24 cellular contexts compared by ENCODE assay signal in genomic region chr20:43973671-43974450, GRCh38. TPM values are rescaled to one million over a fixed set of nuclear protein-coding genes. Genes with fewer than 3 reads are reported as not detected.
DNase-seq lines count a peak whose midpoint lies in the region; ATAC-seq and TF ChIP-seq lines count a peak whose summit lies in the region.
"Had no signal": no experiment of that assay in that cellular context is flagged by ENCODE, and none has a peak within 500 bp of the region (broad histone marks: within the 10 kb centered on the region; RNA-seq: fewer than 3 reads in every experiment).

No MANE protein-coding gene starts in this region.

- no peaks in the 10 kb centered on the region for H3K9me3 ChIP-seq in PC-9 (ENCODE audit: insufficient read depth, low read depth)
- H3K9me3 ChIP-seq: BLaER1 treated with 17β-estradiol and CSF1 and Interleukin-3, amounts not matched to agents 10 nM and 100 nM; HAP-1 had no signal

- H3K36me3 ChIP-seq in PC-9 (ENCODE audit: low read depth) = peaks cover 51% of the 10 kb centered on the region
- H3K36me3 ChIP-seq: BLaER1 treated with 17β-estradiol and CSF1 and Interleukin-3, amounts not matched to agents 10 nM and 100 nM; HAP-1 had no signal

- TF ChIP-seq CTCF in PC-9 (conservative IDR thresholded peaks at IDR 0.05) = no peak
- TF ChIP-seq CTCF in coronary artery (IDR thresholded peaks at IDR 0.05) = no peak

- no peaks in the 10 kb centered on the region for H3K27me3 ChIP-seq in PC-9 (ENCODE audit: insufficient read depth, low read depth)
- H3K27me3 ChIP-seq: BLaER1 treated with 17β-estradiol and CSF1 and Interleukin-3, amounts not matched to agents 10 nM and 100 nM had no signal

- no peak for ATAC-seq in left lobe of liver
- ATAC-seq: GM23338, Panc1 had no signal

- no peak overlapping the region for H3K4me2 ChIP-seq in PC-9
- H3K4me2 ChIP-seq: BLaER1 treated with 17β-estradiol and CSF1 and Interleukin-3, amounts not matched to agents 10 nM and 100 nM; GM23338; KMS-11 had no signal

- H4K20me1 ChIP-seq in PC-9 (ENCODE audit: insufficient read depth) = no peaks in the 10 kb centered on the region
- H4K20me1 ChIP-seq: BLaER1 treated with 17β-estradiol and CSF1 and Interleukin-3, amounts not matched to agents 10 nM and 100 nM had no signal

- DNase-seq in activated effector memory CD4-positive, alpha-beta T cell treated with anti-CD3 and anti-CD28 coated beads, Interleukin-2, amount 50 U/mL, for 16 hours = peak; percentile 39
- no peak for DNase-seq in activated effector memory CD4-positive, alpha-beta T cell treated with Interleukin-2 at 50 U/mL for 16 hours
- DNase-seq in PC-9 = no peak
- peak; percentile 16 for DNase-seq in left lobe of liver (ENCODE audit: low spot score)
- no peak for DNase-seq in EL
- DNase-seq in SKM-1 treated with dmso at 0.1 percent for 144 hours (lab: John Stamatoyannopoulos, UW; ENCODE audit: unreplicated experiment) = no peak
- no peak for DNase-seq in coronary artery (ENCODE audit: low spot score)
- DNase-seq: AML-193; CD4-positive, alpha-beta T cell; COR-L47; DMS53; NCI-H1092; NCI-H1417 treated with DMSO at 0.1 percent for 48 hours; NCI-H1694 treated with DMSO at 0.1 percent for 48 hours; NCI-H2081; NCI-H2227 treated with DMSO at 0.1 percent for 48 hours; NCI-H526 treated with DMSO at 0.1 percent for 48 hours; SIG-M5 had no signal

- H3K4me1 ChIP-seq in PC-9 (replicated peaks; ENCODE audit: insufficient read depth) = peaks cover 25% of the 10 kb centered on the region

- H2AFZ ChIP-seq in PC-9 = no peak overlapping the region
- H2AFZ ChIP-seq: GM23338 had no signal

- POLR2A ChIA-PET in PC-9 (lab: Charles Lee; ENCODE audit: unreplicated experiment) = no interaction called here

- peaks cover 10% of the 10 kb centered on the region for H3F3A ChIP-seq in PC-9 (ENCODE audit: insufficient read depth, low read depth)

- H3K79me2 ChIP-seq in PC-9 (ENCODE audit: low read depth) = peaks cover 59% of the 10 kb centered on the region

- BruUV-seq in PC-9 (replicated peaks; lab: Mats Ljungman, UMichigan) = no TSS peak

- intact Hi-C loops in PC-9 (cut with micrococcal nuclease; ENCODE audit: unreplicated experiment) = no loop called here

- H3K27ac ChIP-seq in PC-9 (peak overlapping the region; percentile 98), coronary artery (no peak overlapping the region)
- H3K27ac ChIP-seq: BLaER1 treated with 17β-estradiol and CSF1 and Interleukin-3, amounts not matched to agents 10 nM and 100 nM; KMS-11; SK-N-MC had no signal

- H3K9me2 ChIP-seq in PC-9 (ENCODE audit: insufficient read depth) = no peaks in the 10 kb centered on the region

- H3K4me3 ChIP-seq in PC-9 (no peak overlapping the region), coronary artery (no peak overlapping the region)
- H3K4me3 ChIP-seq: BLaER1 treated with 17β-estradiol and CSF1 and Interleukin-3, amounts not matched to agents 10 nM and 100 nM; GM23338; HAP-1; SK-N-MC had no signal

- CTCF ChIA-PET in PC-9 (lab: Charles Lee) = no interaction called here

RNA-seq across cellular contexts. Expression of gene TOX2, which starts 59.2 kb away (rescaled TPM):
- total RNA-seq in PC-9 (2021) = 24.0 and 30.1 TPM in 2 replicates
- total RNA-seq in left lobe of liver = 3.5 TPM

Comparison
In these comparisons a context has a peak if more than half of its experiments do, and no peak if none do; other contexts are left out.
1. DNase-seq: peak in activated effector memory CD4-positive, alpha-beta T cell treated with anti-CD3 and anti-CD28 coated beads, Interleukin-2, amount 50 U/mL, for 16 hours (single experiment) and left lobe of liver (single experiment); none in activated effector memory CD4-positive, alpha-beta T cell treated with Interleukin-2 at 50 U/mL for 16 hours (single experiment), PC-9 (0 of 2), EL (single experiment), SKM-1 treated with dmso at 0.1 percent for 144 hours (single experiment) and coronary artery (single experiment).